ENCODE assay signal across 1 cellular context in the genomic region with DNA sequence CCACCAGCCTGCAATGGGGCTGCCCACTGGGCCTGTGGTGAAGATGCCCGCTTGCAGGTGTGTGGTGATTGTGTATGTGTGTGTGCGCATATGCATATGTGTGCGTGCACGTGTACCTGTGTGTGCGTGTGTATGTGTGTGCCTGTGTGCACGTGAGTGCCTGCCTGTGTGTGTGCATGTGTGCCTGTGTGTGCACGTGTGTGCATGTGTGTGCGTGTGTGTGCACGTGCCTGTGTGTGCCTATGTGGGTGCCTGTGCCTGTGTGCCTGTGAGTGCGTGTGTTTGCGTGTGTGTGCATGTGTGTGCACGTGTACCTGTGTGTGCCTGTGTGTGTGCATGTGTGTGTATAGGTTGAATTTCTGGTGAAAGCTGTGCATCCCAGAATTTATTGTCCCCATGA.
TF ChIP-seq lines count a peak whose summit lies in the region.

No MANE protein-coding gene starts in this region.

TF ChIP-seq in GM23338, 12 proteins besides CTCF, POLR2A, EP300 and RAD21:
- TF ChIP-seq, protein P1, sequence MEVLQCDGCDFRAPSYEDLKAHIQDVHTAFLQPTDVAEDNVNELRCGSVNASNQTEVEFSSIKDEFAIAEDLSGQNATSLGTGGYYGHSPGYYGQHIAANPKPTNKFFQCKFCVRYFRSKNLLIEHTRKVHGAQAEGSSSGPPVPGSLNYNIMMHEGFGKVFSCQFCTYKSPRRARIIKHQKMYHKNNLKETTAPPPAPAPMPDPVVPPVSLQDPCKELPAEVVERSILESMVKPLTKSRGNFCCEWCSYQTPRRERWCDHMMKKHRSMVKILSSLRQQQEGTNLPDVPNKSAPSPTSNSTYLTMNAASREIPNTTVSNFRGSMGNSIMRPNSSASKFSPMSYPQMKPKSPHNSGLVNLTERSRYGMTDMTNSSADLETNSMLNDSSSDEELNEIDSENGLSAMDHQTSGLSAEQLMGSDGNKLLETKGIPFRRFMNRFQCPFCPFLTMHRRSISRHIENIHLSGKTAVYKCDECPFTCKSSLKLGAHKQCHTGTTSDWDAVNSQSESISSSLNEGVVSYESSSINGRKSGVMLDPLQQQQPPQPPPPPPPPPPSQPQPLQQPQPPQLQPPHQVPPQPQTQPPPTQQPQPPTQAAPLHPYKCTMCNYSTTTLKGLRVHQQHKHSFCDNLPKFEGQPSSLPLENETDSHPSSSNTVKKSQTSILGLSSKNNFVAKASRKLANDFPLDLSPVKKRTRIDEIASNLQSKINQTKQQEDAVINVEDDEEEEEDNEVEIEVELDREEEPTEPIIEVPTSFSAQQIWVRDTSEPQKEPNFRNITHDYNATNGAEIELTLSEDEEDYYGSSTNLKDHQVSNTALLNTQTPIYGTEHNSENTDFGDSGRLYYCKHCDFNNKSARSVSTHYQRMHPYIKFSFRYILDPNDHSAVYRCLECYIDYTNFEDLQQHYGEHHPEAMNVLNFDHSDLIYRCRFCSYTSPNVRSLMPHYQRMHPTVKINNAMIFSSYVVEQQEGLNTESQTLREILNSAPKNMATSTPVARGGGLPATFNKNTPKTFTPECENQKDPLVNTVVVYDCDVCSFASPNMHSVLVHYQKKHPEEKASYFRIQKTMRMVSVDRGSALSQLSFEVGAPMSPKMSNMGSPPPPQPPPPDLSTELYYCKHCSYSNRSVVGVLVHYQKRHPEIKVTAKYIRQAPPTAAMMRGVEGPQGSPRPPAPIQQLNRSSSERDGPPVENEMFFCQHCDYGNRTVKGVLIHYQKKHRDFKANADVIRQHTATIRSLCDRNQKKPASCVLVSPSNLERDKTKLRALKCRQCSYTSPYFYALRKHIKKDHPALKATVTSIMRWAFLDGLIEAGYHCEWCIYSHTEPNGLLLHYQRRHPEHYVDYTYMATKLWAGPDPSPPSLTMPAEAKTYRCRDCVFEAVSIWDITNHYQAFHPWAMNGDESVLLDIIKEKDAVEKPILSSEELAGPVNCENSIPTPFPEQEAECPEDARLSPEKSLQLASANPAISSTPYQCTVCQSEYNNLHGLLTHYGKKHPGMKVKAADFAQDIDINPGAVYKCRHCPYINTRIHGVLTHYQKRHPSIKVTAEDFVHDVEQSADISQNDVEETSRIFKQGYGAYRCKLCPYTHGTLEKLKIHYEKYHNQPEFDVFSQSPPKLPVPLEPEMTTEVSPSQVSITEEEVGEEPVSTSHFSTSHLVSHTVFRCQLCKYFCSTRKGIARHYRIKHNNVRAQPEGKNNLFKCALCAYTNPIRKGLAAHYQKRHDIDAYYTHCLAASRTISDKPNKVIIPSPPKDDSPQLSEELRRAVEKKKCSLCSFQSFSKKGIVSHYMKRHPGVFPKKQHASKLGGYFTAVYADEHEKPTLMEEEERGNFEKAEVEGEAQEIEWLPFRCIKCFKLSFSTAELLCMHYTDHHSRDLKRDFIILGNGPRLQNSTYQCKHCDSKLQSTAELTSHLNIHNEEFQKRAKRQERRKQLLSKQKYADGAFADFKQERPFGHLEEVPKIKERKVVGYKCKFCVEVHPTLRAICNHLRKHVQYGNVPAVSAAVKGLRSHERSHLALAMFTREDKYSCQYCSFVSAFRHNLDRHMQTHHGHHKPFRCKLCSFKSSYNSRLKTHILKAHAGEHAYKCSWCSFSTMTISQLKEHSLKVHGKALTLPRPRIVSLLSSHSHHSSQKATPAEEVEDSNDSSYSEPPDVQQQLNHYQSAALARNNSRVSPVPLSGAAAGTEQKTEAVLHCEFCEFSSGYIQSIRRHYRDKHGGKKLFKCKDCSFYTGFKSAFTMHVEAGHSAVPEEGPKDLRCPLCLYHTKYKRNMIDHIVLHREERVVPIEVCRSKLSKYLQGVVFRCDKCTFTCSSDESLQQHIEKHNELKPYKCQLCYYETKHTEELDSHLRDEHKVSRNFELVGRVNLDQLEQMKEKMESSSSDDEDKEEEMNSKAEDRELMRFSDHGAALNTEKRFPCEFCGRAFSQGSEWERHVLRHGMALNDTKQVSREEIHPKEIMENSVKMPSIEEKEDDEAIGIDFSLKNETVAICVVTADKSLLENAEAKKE (CRISPR knock-in tag; IDR thresholded peaks at IDR 0.05), result no peak
- TF ChIP-seq ZNF331 (CRISPR knock-in tag; IDR thresholded peaks at IDR 0.05; ENCODE audit: low read depth) (no peak), EZH2phosphoT487 (IDR thresholded peaks at IDR 0.05; ENCODE audit: unreplicated experiment) (no peak), POLR2AphosphoS5 (IDR thresholded peaks at IDR 0.05; ENCODE audit: low read depth) (no peak), JUNB (IDR thresholded peaks at IDR 0.05; ENCODE audit: unreplicated experiment) (no peak), STAT1 (IDR thresholded peaks at IDR 0.05; ENCODE audit: unreplicated experiment) (no peak), REST (IDR thresholded peaks at IDR 0.05; ENCODE audit: unreplicated experiment) (no peak), ZNF114 (CRISPR knock-in tag; IDR thresholded peaks at IDR 0.05) (no peak), CREB1 (CRISPR knock-in tag; IDR thresholded peaks at IDR 0.05; ENCODE audit: low read depth) (no peak), NANOG (IDR thresholded peaks at IDR 0.05; ENCODE audit: borderline replicate concordance) (no peak), EZH2 (IDR thresholded peaks at IDR 0.05; ENCODE audit: low read depth, unreplicated experiment) (no peak)
- TF ChIP-seq, protein P2, sequence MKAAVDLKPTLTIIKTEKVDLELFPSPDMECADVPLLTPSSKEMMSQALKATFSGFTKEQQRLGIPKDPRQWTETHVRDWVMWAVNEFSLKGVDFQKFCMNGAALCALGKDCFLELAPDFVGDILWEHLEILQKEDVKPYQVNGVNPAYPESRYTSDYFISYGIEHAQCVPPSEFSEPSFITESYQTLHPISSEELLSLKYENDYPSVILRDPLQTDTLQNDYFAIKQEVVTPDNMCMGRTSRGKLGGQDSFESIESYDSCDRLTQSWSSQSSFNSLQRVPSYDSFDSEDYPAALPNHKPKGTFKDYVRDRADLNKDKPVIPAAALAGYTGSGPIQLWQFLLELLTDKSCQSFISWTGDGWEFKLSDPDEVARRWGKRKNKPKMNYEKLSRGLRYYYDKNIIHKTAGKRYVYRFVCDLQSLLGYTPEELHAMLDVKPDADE (IDR thresholded peaks at IDR 0.05), result no peak
